ENCODE assay signal across 20 cellular contexts in genomic region chr1:239805888-239806772, GRCh38.
DNase-seq lines count a peak whose midpoint lies in the region; ATAC-seq, FAIRE-seq and TF ChIP-seq lines count a peak whose summit lies in the region.
"Had no signal": no experiment of that assay in that cellular context is flagged by ENCODE, and none has a peak within 500 bp of the region (broad histone marks: within the 10 kb centered on the region; RNA-seq: fewer than 3 reads in every experiment).

No MANE protein-coding gene starts in this region.

- no peaks in the 10 kb centered on the region for H3K36me3 ChIP-seq in pancreas
- no peaks in the 10 kb centered on the region for H3K36me3 ChIP-seq in OCI-LY7 (ENCODE audit: insufficient read depth, low read length)
- H3K36me3 ChIP-seq: cardiac muscle cell, Peyer's patch had no signal

- no peaks in the 10 kb centered on the region for H3K9me2 ChIP-seq in OCI-LY7 (ENCODE audit: insufficient read depth, low read length)

- DNase-seq in CD4-positive, alpha-beta T cell = no peak
- DNase-seq in OCI-M1 (lab: John Stamatoyannopoulos, UW) (peak; percentile 18), coronary artery (ENCODE audit: low spot score) (no peak), pancreas (no peak), NCI-H1092 (lab: John Stamatoyannopoulos, UW) (no peak), OCI-LY7 (ENCODE audit: low spot score) (no peak), H4 (ENCODE audit: low spot score) (no peak), DMS53 (lab: John Stamatoyannopoulos, UW) (no peak)
- DNase-seq: activated T-cell treated with anti-CD3 and anti-CD28 coated beads, Interleukin-2, amount 50 U/mL, for 1 hour; Caco-2; islet precursor cell; NCI-H2029 treated with DMSO at 0.1 percent for 48 hours; NCI-H524; Peyer's patch had no signal

- FAIRE-seq in pancreas (lab: Jason Lieb, UNC) = no peak
- FAIRE-seq: TTC549 had no signal

- H3K4me1 ChIP-seq in pancreas = no peaks in the 10 kb centered on the region
- no peaks in the 10 kb centered on the region for H3K4me1 ChIP-seq in OCI-LY7 (ENCODE audit: insufficient read depth, low read length, poor library complexity, severe bottlenecking)
- H3K4me1 ChIP-seq: Caco-2, Peyer's patch had no signal

- no peak overlapping the region for H2AFZ ChIP-seq in OCI-LY7 (ENCODE audit: low read length)

- no peaks in the 10 kb centered on the region for H3K36me3 Mint-ChIP-seq in CD4-positive, alpha-beta T cell (ENCODE audit: low read depth)
- H3K36me3 Mint-ChIP-seq: activated naive CD4-positive, alpha-beta T cell treated with anti-CD3 and anti-CD28 coated beads, Interleukin-2, amount 50 U/mL, for 24 hours; IgD-negative memory B cell; memory B cell had no signal

- H3K27ac Mint-ChIP-seq in CD4-positive, alpha-beta T cell = no peak overlapping the region
- H3K27ac Mint-ChIP-seq: activated naive CD4-positive, alpha-beta T cell treated with anti-CD3 and anti-CD28 coated beads, Interleukin-2, amount 50 U/mL, for 24 hours; IgD-negative memory B cell; memory B cell had no signal

- H3K27me3 Mint-ChIP-seq in CD4-positive, alpha-beta T cell = no peaks in the 10 kb centered on the region
- H3K27me3 Mint-ChIP-seq: activated naive CD4-positive, alpha-beta T cell treated with anti-CD3 and anti-CD28 coated beads, Interleukin-2, amount 50 U/mL, for 24 hours; memory B cell had no signal

- H3K27ac ChIP-seq in CD4-positive, alpha-beta T cell (ENCODE audit: low read depth, low read length) = no peak overlapping the region
- H3K27ac ChIP-seq in coronary artery = peak overlapping the region in 1 of 2 donors; percentile 42
- H3K27ac ChIP-seq in pancreas = no peak overlapping the region
- no peak overlapping the region for H3K27ac ChIP-seq in OCI-LY7 (ENCODE audit: low read depth, low read length, poor library complexity, severe bottlenecking)
- H3K27ac ChIP-seq: cardiac muscle cell, SK-N-MC had no signal

- no peaks in the 10 kb centered on the region for H3K79me2 ChIP-seq in OCI-LY7 (ENCODE audit: insufficient read depth, low read depth, low read length)

- no peaks in the 10 kb centered on the region for H3K9me3 Mint-ChIP-seq in CD4-positive, alpha-beta T cell
- H3K9me3 Mint-ChIP-seq: activated naive CD4-positive, alpha-beta T cell treated with anti-CD3 and anti-CD28 coated beads, Interleukin-2, amount 50 U/mL, for 24 hours had no signal

- peaks cover 29% of the 10 kb centered on the region for H3K4me1 Mint-ChIP-seq in CD4-positive, alpha-beta T cell (ENCODE audit: low read depth)
- H3K4me1 Mint-ChIP-seq: IgD-negative memory B cell, memory B cell had no signal

- no peak for ATAC-seq in CD4-positive, alpha-beta T cell (ENCODE audit: poor library complexity)
- ATAC-seq in pancreas = peak; percentile 36 to 50 (median 50)

- POLR2A ChIA-PET in CD4-positive, alpha-beta T cell (lab: Charles Lee) = interaction anchor here (0.8 kb wide), 1 partner anchor 86 kb away, joined by 4 read pairs; no protein-coding TSS in a partner anchor
- POLR2A ChIA-PET in OCI-LY7 (lab: Charles Lee) = interaction anchor here (1.2 kb wide), 1 partner anchor 12 kb away, joined by 4 read pairs; no protein-coding TSS in a partner anchor

- no peaks in the 10 kb centered on the region for H3K27me3 ChIP-seq in CD4-positive, alpha-beta T cell (ENCODE audit: control insufficient read depth, insufficient read depth, low read length)
- no peaks in the 10 kb centered on the region for H3K27me3 ChIP-seq in pancreas
- H3K27me3 ChIP-seq: cardiac muscle cell, Peyer's patch had no signal

- BruUV-seq in OCI-LY7 (replicated peaks; lab: Mats Ljungman, UMichigan) = no TSS peak

- H3K4me3 Mint-ChIP-seq in CD4-positive, alpha-beta T cell = peak overlapping the region; percentile 34
- H3K4me3 Mint-ChIP-seq: activated naive CD4-positive, alpha-beta T cell treated with anti-CD3 and anti-CD28 coated beads, Interleukin-2, amount 50 U/mL, for 24 hours; IgD-negative memory B cell; memory B cell had no signal

- intact Hi-C loops in CD4-positive, alpha-beta T cell (cut with DNase I, micrococcal nuclease) = no loop called here
- intact Hi-C loops in pancreas (cut with DNase I) = no loop called here
- intact Hi-C loops in OCI-LY7 (cut with micrococcal nuclease; ENCODE audit: unreplicated experiment) = no loop called here

- 56 to 60% methylated on average over 10 of the region's 10 CpGs for WGBS in pancreas, 2 donors

- H3K9me3 ChIP-seq in CD4-positive, alpha-beta T cell (ENCODE audit: control insufficient read depth, low read length) = no peaks in the 10 kb centered on the region
- no peaks in the 10 kb centered on the region for H3K9me3 ChIP-seq in pancreas
- H3K9me3 ChIP-seq in OCI-LY7 (ENCODE audit: low read length) = no peaks in the 10 kb centered on the region
- H3K9me3 ChIP-seq: Caco-2, Peyer's patch had no signal

- H4K20me1 ChIP-seq in OCI-LY7 (ENCODE audit: insufficient read depth, low read length) = no peaks in the 10 kb centered on the region

- H3K4me3 ChIP-seq in coronary artery (peak overlapping the region; percentile 35), pancreas (no peak overlapping the region), OCI-LY7 (ENCODE audit: low read depth, low read length, poor library complexity, severe bottlenecking) (no peak overlapping the region)
- H3K4me3 ChIP-seq: cardiac muscle cell, Peyer's patch, SK-N-MC had no signal

- CTCF ChIA-PET in CD4-positive, alpha-beta T cell (lab: Charles Lee) = no interaction called here
- CTCF ChIA-PET in OCI-LY7 (lab: Charles Lee; ENCODE audit: unreplicated experiment) = no interaction called here

- no peak for TF ChIP-seq CTCF in CD4-positive, alpha-beta T cell (IDR thresholded peaks at IDR 0.05)
- TF ChIP-seq CTCF in coronary artery (IDR thresholded peaks at IDR 0.05) (no peak), pancreas (IDR thresholded peaks at IDR 0.05) (no peak), OCI-LY7 (conservative IDR thresholded peaks at IDR 0.05; ENCODE audit: low read length) (no peak)

- no peak overlapping the region for H3K4me2 ChIP-seq in OCI-LY7 (ENCODE audit: low read length)
